In the genomic region with DNA sequence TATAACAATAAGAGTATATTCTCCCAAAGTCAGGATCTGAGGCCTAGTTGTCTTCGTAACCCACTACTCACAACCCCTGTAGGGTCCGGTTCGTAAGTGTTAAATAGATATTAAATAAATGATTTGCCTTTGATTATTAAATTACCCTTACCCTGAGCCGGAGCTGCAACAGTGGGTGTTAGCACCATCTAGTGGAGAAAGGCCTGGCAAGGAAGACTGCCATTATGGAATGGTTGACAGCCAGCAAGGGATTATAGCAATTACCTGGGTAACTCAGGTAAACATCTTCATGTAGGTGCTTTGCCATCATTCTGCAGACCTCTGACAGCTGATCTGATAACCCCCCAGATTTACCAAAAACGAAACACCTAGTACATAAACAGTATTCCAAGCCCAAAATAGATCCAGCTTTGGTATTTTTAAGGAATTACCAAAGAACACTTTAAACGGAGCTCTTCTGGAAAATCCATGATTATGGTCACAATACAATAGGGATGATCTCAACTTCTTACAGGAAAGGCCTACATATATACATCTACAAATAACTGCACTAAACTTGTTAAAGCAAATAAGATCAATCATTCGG, we compare ENCODE assay signal across 8 cellular contexts.
DNase-seq lines count a peak whose midpoint lies in the region; ATAC-seq and TF ChIP-seq lines count a peak whose summit lies in the region.

No MANE protein-coding gene starts in this region.

- peaks cover 2% of the 10 kb centered on the region for H3K27me3 Mint-ChIP-seq in mesothelial cell of epicardium (ENCODE audit: low read depth)

- no peaks in the 10 kb centered on the region for H3K27me3 ChIP-seq in psoas muscle (ENCODE audit: insufficient read depth in 3 of 3, low read length in 2 of 3)

- no peak overlapping the region for H3K27ac Mint-ChIP-seq in mesothelial cell of epicardium

- no peaks in the 10 kb centered on the region for H3K9me3 ChIP-seq in psoas muscle

- WGBS in psoas muscle, 3 donors: 53 to 57% (median 54%) methylated on average over 7 of the region's 7 CpGs

- no peak overlapping the region for H3K27ac ChIP-seq in psoas muscle

- H3K9me3 Mint-ChIP-seq in mesothelial cell of epicardium: no peaks in the 10 kb centered on the region

- peaks cover 6% of the 10 kb centered on the region for H3K4me1 Mint-ChIP-seq in mesothelial cell of epicardium

- no peaks in the 10 kb centered on the region for H3K36me3 ChIP-seq in psoas muscle (ENCODE audit: insufficient read depth in 1 of 2, low read depth in 1 of 2)

- no peaks in the 10 kb centered on the region for H3K36me3 Mint-ChIP-seq in mesothelial cell of epicardium

- H3K4me1 ChIP-seq in psoas muscle: no peaks in the 10 kb centered on the region

- H3K4me3 Mint-ChIP-seq in mesothelial cell of epicardium: no peak overlapping the region

- intact Hi-C loops in psoas muscle (cut with DNase I): loop anchor here (5.0 to 10.0 kb wide), 2 partner anchors 991 to 993 kb away; no protein-coding TSS in a partner anchor

- TF ChIP-seq CTCF in psoas muscle (IDR thresholded peaks at IDR 0.05) (peak; percentile 63), mesothelial cell of epicardium (IDR thresholded peaks at IDR 0.05; ENCODE audit: unreplicated experiment) (no peak)

- no peak for ATAC-seq in psoas muscle

- H3K4me3 ChIP-seq in psoas muscle: no peak overlapping the region

- peak; percentile 16 for DNase-seq in NCI-H2171 treated with DMSO at 0.1 percent for 48 hours (lab: John Stamatoyannopoulos, UW)
- no peak for DNase-seq in NCI-H2171 (lab: John Stamatoyannopoulos, UW)
- peak; percentile 15 for DNase-seq in HuH-7.5 (ENCODE audit: low spot score)
- DNase-seq in SW480 (ENCODE audit: low spot score): peak; percentile 46
- peak; percentile 56 for DNase-seq in fibroblast of peridontal ligament (ENCODE audit: extremely low read depth)
- no peak for DNase-seq in psoas muscle
- DNase-seq in dedifferentiated amniotic fluid mesenchymal stem cell (ENCODE audit: extremely low spot score): no peak
- DNase-seq in mesothelial cell of epicardium (ENCODE audit: low spot score in 2 of 2, unreplicated experiment in 2 of 2): no peak

Comparison
In these comparisons a context has a peak if more than half of its experiments do, and no peak if none do; other contexts are left out.
1. DNase-seq: peak in NCI-H2171 treated with DMSO at 0.1 percent for 48 hours (single experiment), HuH-7.5 (single experiment), SW480 (single experiment) and fibroblast of peridontal ligament (single experiment); none in NCI-H2171 (single experiment), psoas muscle (0 of 2), dedifferentiated amniotic fluid mesenchymal stem cell (single experiment) and mesothelial cell of epicardium (0 of 2).